Comparison of ENCODE assay signal across 10 cellular contexts in the genomic region with DNA sequence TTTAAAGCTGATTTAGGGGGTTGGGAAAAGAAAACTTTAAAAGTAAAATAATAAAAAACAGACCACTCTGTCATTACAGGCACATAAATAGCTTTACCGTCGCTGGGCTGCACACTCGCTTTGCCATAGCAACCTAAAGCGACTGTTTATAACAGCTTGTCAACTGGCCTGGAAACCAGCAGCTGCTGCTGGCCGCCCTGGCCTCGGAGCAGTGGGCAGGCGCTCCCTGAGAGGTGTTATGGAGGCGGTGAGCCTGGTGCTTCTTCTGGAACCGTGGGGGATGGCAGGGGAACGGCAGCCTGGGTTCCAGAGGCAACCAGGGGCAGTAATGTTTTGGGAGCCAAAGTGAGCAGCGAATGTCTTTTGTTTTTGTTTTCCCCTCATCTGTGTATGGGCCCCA. TPM values are rescaled to one million over a fixed set of nuclear protein-coding genes. Genes with fewer than 3 reads are reported as not detected.
DNase-seq lines count a peak whose midpoint lies in the region; ATAC-seq and TF ChIP-seq lines count a peak whose summit lies in the region.
"Had no signal": no experiment of that assay in that cellular context is flagged by ENCODE, and none has a peak within 500 bp of the region (broad histone marks: within the 10 kb centered on the region; RNA-seq: fewer than 3 reads in every experiment).

No MANE protein-coding gene starts in this region.

- no peak overlapping the region for H3K27ac ChIP-seq in CD8-positive, alpha-beta T cell (ENCODE audit: low read depth, low read length)
- H3K27ac ChIP-seq in gastroesophageal sphincter (peak overlapping the region; percentile 70 to 92 (median 86)), A673 (ENCODE audit: low read depth, low read length, poor library complexity, severe bottlenecking) (no peak overlapping the region)

- no peak overlapping the region for H3K4me3 ChIP-seq in CD8-positive, alpha-beta T cell (ENCODE audit: low read depth, low read length)
- no peak overlapping the region for H3K4me3 ChIP-seq in gastroesophageal sphincter
- H3K4me3 ChIP-seq in A673 (ENCODE audit: low read depth, low read length, poor library complexity, severe bottlenecking), result no peak overlapping the region
- H3K4me3 ChIP-seq: GM12878 had no signal

- no peaks in the 10 kb centered on the region for H3K27me3 ChIP-seq in CD8-positive, alpha-beta T cell (ENCODE audit: insufficient read depth, low read length)
- H3K27me3 ChIP-seq in gastroesophageal sphincter, result no peaks in the 10 kb centered on the region
- H3K27me3 ChIP-seq in A673 (replicated peaks; ENCODE audit: insufficient read depth, low read depth, low read length, poor library complexity), result no peaks in the 10 kb centered on the region

- peaks cover 71% of the 10 kb centered on the region for H3K4me1 Mint-ChIP-seq in CD8-positive, alpha-beta T cell (ENCODE audit: low read depth)
- peaks cover 84% of the 10 kb centered on the region for H3K4me1 Mint-ChIP-seq in activated CD4-positive, alpha-beta memory T cell treated with anti-CD3 and anti-CD28 coated beads, Interleukin-2, amount 10 ng/mL, durations not matched to agents 7 days and 5 days
- peaks cover 46% of the 10 kb centered on the region for H3K4me1 Mint-ChIP-seq in progenitor cell of endocrine pancreas (ENCODE audit: low read depth)

- CTCF ChIA-PET in CD8-positive, alpha-beta T cell (lab: Charles Lee), result interaction anchor here (1.0 to 3.1 kb wide), 6 partner anchors 14 to 79 kb away, joined by 3 to 18 read pairs (median 4); partner anchors contain the start of gene ATP2B4
- CTCF ChIA-PET in activated CD4-positive, alpha-beta memory T cell treated with anti-CD3 and anti-CD28 coated beads, Interleukin-2, amount 10 ng/mL, durations not matched to agents 7 days and 5 days (lab: Charles Lee), result interaction anchor here (0.6 to 3.6 kb wide), 8 partner anchors 9 to 656 kb away, joined by 3 to 25 read pairs (median 4); no protein-coding TSS in a partner anchor
- CTCF ChIA-PET in A673 (lab: Charles Lee), result no interaction called here

- peaks cover 48% of the 10 kb centered on the region for H3K4me1 ChIP-seq in CD8-positive, alpha-beta T cell (ENCODE audit: insufficient read depth, low read length)
- H3K4me1 ChIP-seq in gastroesophageal sphincter (peaks cover 35 to 100% (median 81%) of the 10 kb centered on the region in 3 donors), A673 (ENCODE audit: insufficient read depth, low read length, poor library complexity, severe bottlenecking) (no peaks in the 10 kb centered on the region)

- ATAC-seq in CD8-positive, alpha-beta T cell, result no peak
- ATAC-seq in gastroesophageal sphincter (peak; percentile 66), GM18505 (IDR thresholded peaks at IDR 0.05; ENCODE audit: unreplicated experiment) (no peak), GM18867 (IDR thresholded peaks at IDR 0.05; ENCODE audit: unreplicated experiment) (no peak), GM21423 (IDR thresholded peaks at IDR 0.05; ENCODE audit: unreplicated experiment) (no peak)
- ATAC-seq: GM12878 had no signal

- TF ChIP-seq EP300 in gastroesophageal sphincter (IDR thresholded peaks at IDR 0.05), result no peak

- no peak overlapping the region for H3K4me3 Mint-ChIP-seq in CD8-positive, alpha-beta T cell
- no peak overlapping the region for H3K4me3 Mint-ChIP-seq in activated CD4-positive, alpha-beta memory T cell treated with anti-CD3 and anti-CD28 coated beads, Interleukin-2, amount 10 ng/mL, durations not matched to agents 7 days and 5 days
- no peak overlapping the region for H3K4me3 Mint-ChIP-seq in progenitor cell of endocrine pancreas (ENCODE audit: low read depth)

- H3K9me3 Mint-ChIP-seq in CD8-positive, alpha-beta T cell, result no peaks in the 10 kb centered on the region
- H3K9me3 Mint-ChIP-seq in activated CD4-positive, alpha-beta memory T cell treated with anti-CD3 and anti-CD28 coated beads, Interleukin-2, amount 10 ng/mL, durations not matched to agents 7 days and 5 days, result no peaks in the 10 kb centered on the region
- no peaks in the 10 kb centered on the region for H3K9me3 Mint-ChIP-seq in progenitor cell of endocrine pancreas (ENCODE audit: low read depth)

- peaks cover 26% of the 10 kb centered on the region for H3K36me3 Mint-ChIP-seq in CD8-positive, alpha-beta T cell
- peaks cover 57% of the 10 kb centered on the region for H3K36me3 Mint-ChIP-seq in activated CD4-positive, alpha-beta memory T cell treated with anti-CD3 and anti-CD28 coated beads, Interleukin-2, amount 10 ng/mL, durations not matched to agents 7 days and 5 days (ENCODE audit: low read depth)
- H3K36me3 Mint-ChIP-seq in progenitor cell of endocrine pancreas (ENCODE audit: insufficient read depth), result peaks cover 1% of the 10 kb centered on the region

- no peak for TF ChIP-seq CTCF in CD8-positive, alpha-beta T cell (IDR thresholded peaks at IDR 0.05)
- TF ChIP-seq CTCF in gastroesophageal sphincter (IDR thresholded peaks at IDR 0.05), result no peak
- TF ChIP-seq CTCF in progenitor cell of endocrine pancreas (IDR thresholded peaks at IDR 0.05; ENCODE audit: unreplicated experiment), result no peak
- TF ChIP-seq CTCF in A673 (conservative IDR thresholded peaks at IDR 0.05; ENCODE audit: low read depth, low read length), result no peak

- no peaks in the 10 kb centered on the region for H3K9me3 ChIP-seq in CD8-positive, alpha-beta T cell (ENCODE audit: low read length)
- H3K9me3 ChIP-seq in gastroesophageal sphincter, result no peaks in the 10 kb centered on the region
- no peaks in the 10 kb centered on the region for H3K9me3 ChIP-seq in A673 (ENCODE audit: low read depth, low read length, poor library complexity, severe bottlenecking)

- H3K36me3 ChIP-seq in CD8-positive, alpha-beta T cell (ENCODE audit: insufficient read depth, low read length), result no peaks in the 10 kb centered on the region
- H3K36me3 ChIP-seq in gastroesophageal sphincter (no peaks in the 10 kb centered on the region), A673 (ENCODE audit: insufficient read depth, low read length, poor library complexity, severe bottlenecking) (no peaks in the 10 kb centered on the region)

- TF ChIP-seq POLR2A in gastroesophageal sphincter (IDR thresholded peaks at IDR 0.05) (no peak), GM18505 (IDR thresholded peaks at IDR 0.05; ENCODE audit: borderline replicate concordance, extremely low read depth, insufficient read depth, insufficient read length) (no peak)

- H3K27ac Mint-ChIP-seq in CD8-positive, alpha-beta T cell, result peak overlapping the region; percentile 98
- peak overlapping the region; percentile 97 for H3K27ac Mint-ChIP-seq in activated CD4-positive, alpha-beta memory T cell treated with anti-CD3 and anti-CD28 coated beads, Interleukin-2, amount 10 ng/mL, durations not matched to agents 7 days and 5 days
- H3K27ac Mint-ChIP-seq in progenitor cell of endocrine pancreas, result peak overlapping the region; percentile 85

- 7% methylated on average over 10 of the region's 11 CpGs; no CpG with 5 or more reads in 1 of the 2 donors for WGBS in gastroesophageal sphincter (ENCODE audit: low coverage in 1 of 2), 2 donors

- POLR2A ChIA-PET in CD8-positive, alpha-beta T cell (lab: Charles Lee), result interaction anchor here (1.4 kb wide), 1 partner anchor 19 kb away, joined by 7 read pairs; no protein-coding TSS in a partner anchor
- POLR2A ChIA-PET in activated CD4-positive, alpha-beta memory T cell treated with anti-CD3 and anti-CD28 coated beads, Interleukin-2, amount 10 ng/mL, durations not matched to agents 7 days and 5 days (lab: Charles Lee), result interaction anchor here (0.9 to 6.0 kb wide), 10 partner anchors 8 to 49 kb away, joined by 3 to 64 read pairs (median 4); no protein-coding TSS in a partner anchor
- POLR2A ChIA-PET in A673 (lab: Charles Lee; ENCODE audit: low non-redundant PET), result no interaction called here

- BruUV-seq in A673 (replicated peaks; lab: Mats Ljungman, UMichigan), result no TSS peak

- H3K27me3 Mint-ChIP-seq in CD8-positive, alpha-beta T cell (ENCODE audit: low read depth), result no peaks in the 10 kb centered on the region
- H3K27me3 Mint-ChIP-seq in activated CD4-positive, alpha-beta memory T cell treated with anti-CD3 and anti-CD28 coated beads, Interleukin-2, amount 10 ng/mL, durations not matched to agents 7 days and 5 days, result no peaks in the 10 kb centered on the region
- no peaks in the 10 kb centered on the region for H3K27me3 Mint-ChIP-seq in progenitor cell of endocrine pancreas

- DNase-seq in CD8-positive, alpha-beta T cell, result peak in 1 of 7 experiments; percentile 35
- no peak for DNase-seq in activated CD4-positive, alpha-beta memory T cell treated with anti-CD3 and anti-CD28 coated beads, Interleukin-2, amount 10 ng/mL, durations not matched to agents 7 days and 5 days
- no peak for DNase-seq in progenitor cell of endocrine pancreas (ENCODE audit: low spot score, unreplicated experiment)
- DNase-seq in A673 (ENCODE audit: low spot score), result no peak
- DNase-seq: SHP77 treated with DMSO at 0.1 percent for 48 hours had no signal

- intact Hi-C loops in CD8-positive, alpha-beta T cell (cut with DNase I, micrococcal nuclease), result loop anchor here in 1 of 2 experiments (2.0 to 10.0 kb wide), 2 partner anchors 46 to 92 kb away; partner anchors contain the start of genes ATP2B4 and LAX1
- intact Hi-C loops in A673 (cut with micrococcal nuclease; ENCODE audit: unreplicated experiment), result no loop called here

RNA-seq across cellular contexts. Expression of gene ATP2B4, which starts 45.7 kb away (rescaled TPM):
- 10 to 100 TPM; 10.6 to 12.0 TPM for total RNA-seq in CD8-positive, alpha-beta T cell
- total RNA-seq in activated CD4-positive, alpha-beta memory T cell treated with anti-CD3 and anti-CD28 coated beads, Interleukin-2, amount 10 ng/mL, durations not matched to agents 7 days and 5 days, result 100 to 1,000 TPM; 112 to 116 TPM
- total RNA-seq in gastroesophageal sphincter (100 to 1,000 TPM; 211 to 454 (median 257) TPM), progenitor cell of endocrine pancreas (39.2 and 40.8 TPM in 2 replicates), A673 (2021) (16.1 and 19.5 TPM in 2 replicates)

Comparison
In these comparisons a context has a peak if more than half of its experiments do, and no peak if none do; other contexts are left out.
1. H3K27ac ChIP-seq: peak in gastroesophageal sphincter (4 of 4); none in CD8-positive, alpha-beta T cell (single experiment) and A673 (single experiment).
2. Peak in every context shown above with its lines, with median percentiles within 50 percentile points of each other: H3K27ac Mint-ChIP-seq.